In genomic region chr19:1684573-1684912, GRCh38 we compare ENCODE assay signal across 27 cellular contexts.
"Had no signal": no experiment of that assay in that cellular context is flagged by ENCODE, and none has a peak within 500 bp of the region (broad histone marks: within the 10 kb centered on the region; RNA-seq: fewer than 3 reads in every experiment).

No MANE protein-coding gene starts in this region.

- H3K4me1 ChIP-seq: esophagus squamous epithelium, gastroesophageal sphincter, heart right ventricle had no signal

- DNase-seq: activated CD4-positive, alpha-beta memory T cell treated with anti-CD3 and anti-CD28 coated beads, Interleukin-2, amount 10 ng/mL, durations not matched to agents 7 days and 5 days; activated CD4-positive, alpha-beta T cell treated with anti-CD3 and anti-CD28 coated beads for 1 hour; activated CD4-positive, alpha-beta T cell treated with anti-CD3 and anti-CD28 coated beads for 4 hours; activated CD4-positive, alpha-beta T cell treated with anti-CD3 and anti-CD28 coated beads, Interleukin-2, amount 10 ng/mL, durations not matched to agents 7 days and 5 days; activated CD4-positive, alpha-beta T cell treated with anti-CD3 and anti-CD28 coated beads, Interleukin-2, amount 50 U/mL, for 4 hours; activated CD8-positive, alpha-beta memory T cell treated with anti-CD3 and anti-CD28 coated beads, Interleukin-2, amount 50 U/mL, for 48 hours; activated gamma-delta T cell treated with Interleukin-2 at 50 U/mL for 16 hours; activated naive CD4-positive, alpha-beta T cell treated with anti-CD3 and anti-CD28 coated beads, Interleukin-2, amount 50 U/mL, for 16 hours; activated naive CD4-positive, alpha-beta T cell treated with Interleukin-2 at 50 U/mL for 16 hours; activated T-cell treated with anti-CD3 and anti-CD28 coated beads for 4 hours; activated T-cell treated with anti-CD3 and anti-CD28 coated beads, Interleukin-2, amount 50 U/mL, for 24 hours; activated T-cell treated with anti-CD3 and anti-CD28 coated beads, Interleukin-2, amount 50 U/mL, for 72 hours; amniotic stem cell; anterior cingulate cortex; brain microvascular endothelial cell; caudate nucleus; cortex of kidney; dermis blood vessel endothelial cell; effector CD4-positive, alpha-beta T cell; effector memory CD8-positive, alpha-beta T cell; esophagus squamous epithelium; foreskin melanocyte; heart right ventricle; T-helper 2 cell had no signal

- H3K27ac ChIP-seq: brain microvascular endothelial cell, esophagus squamous epithelium, gastroesophageal sphincter, heart right ventricle, VCaP had no signal

- ATAC-seq: activated T-cell treated with anti-CD3 and anti-CD28 coated beads, Interleukin-2, amount 50 U/mL, for 72 hours; effector memory CD8-positive, alpha-beta T cell; gastroesophageal sphincter; WTC11 had no signal

- H3K4me3 ChIP-seq: esophagus squamous epithelium, gastroesophageal sphincter, heart right ventricle had no signal

- H3K9me3 ChIP-seq: esophagus squamous epithelium, gastroesophageal sphincter, heart right ventricle had no signal

- H3K36me3 ChIP-seq: brain microvascular endothelial cell, esophagus squamous epithelium, gastroesophageal sphincter, heart right ventricle had no signal
